In genomic region chr1:31335007-31335406, GRCh38 we compare ENCODE assay signal across 8 cellular contexts. TPM values are rescaled to one million over a fixed set of nuclear protein-coding genes. Genes with fewer than 3 reads are reported as not detected.
DNase-seq lines count a peak whose midpoint lies in the region; ATAC-seq and TF ChIP-seq lines count a peak whose summit lies in the region.

No MANE protein-coding gene starts in this region.

- CTCF ChIA-PET in mammary epithelial cell (lab: Charles Lee; ENCODE audit: low non-redundant PET) = no interaction called here

- H3K9me3 ChIP-seq in BE2C (no peaks in the 10 kb centered on the region), GM23248 (ENCODE audit: low read depth) (no peaks in the 10 kb centered on the region), mammary epithelial cell (replicated peaks; ENCODE audit: insufficient read depth, low read length) (no peaks in the 10 kb centered on the region)

- no TSS peak for BruUV-seq in mammary epithelial cell (replicated peaks; lab: Mats Ljungman, UMichigan)

- no peaks in the 10 kb centered on the region for H3F3A ChIP-seq in GM23248 (ENCODE audit: insufficient read depth)

- no peaks in the 10 kb centered on the region for H3K9me2 ChIP-seq in GM23248 (ENCODE audit: insufficient read depth)

- intact Hi-C loops in mammary epithelial cell (cut with micrococcal nuclease) = loop anchor here (1.0 to 2.0 kb wide), 3 partner anchors 38 to 173 kb away; partner anchors contain the start of genes SNRNP40 and ZCCHC17

- TF ChIP-seq CTCF in BE2C (IDR thresholded peaks at IDR 0.05; ENCODE audit: low read depth, low read length) = peak; percentile 67
- peak; percentile 50 to 72 for TF ChIP-seq CTCF in mammary epithelial cell (conservative IDR thresholded peaks at IDR 0.05 in 1 of 2, IDR thresholded peaks at IDR 0.05 in 1 of 2; ENCODE audit: extremely low read depth in 1 of 2, insufficient read depth in 1 of 2, low read depth in 1 of 2, low read length in 2 of 2)
- no peak for TF ChIP-seq CTCF in coronary artery (IDR thresholded peaks at IDR 0.05)

- H4K20me1 ChIP-seq in GM23248 (ENCODE audit: insufficient read depth) = 0 out of 2 replicates have a peak, but pooled peaks cover 4% of the 10 kb centered on the region
- H4K20me1 ChIP-seq in mammary epithelial cell (ENCODE audit: insufficient read depth, low read length) = no peaks in the 10 kb centered on the region

- no peaks in the 10 kb centered on the region for H3K79me2 ChIP-seq in GM23248 (ENCODE audit: insufficient read depth)
- H3K79me2 ChIP-seq in mammary epithelial cell (ENCODE audit: insufficient read depth, low read length) = no peaks in the 10 kb centered on the region

- H3K27me3 ChIP-seq in BE2C = no peaks in the 10 kb centered on the region
- no peaks in the 10 kb centered on the region for H3K27me3 ChIP-seq in GM23248 (replicated peaks; ENCODE audit: insufficient read depth)
- H3K27me3 ChIP-seq in mammary epithelial cell (ENCODE audit: insufficient read depth, low read length) = no peaks in the 10 kb centered on the region

- H3K36me3 ChIP-seq in BE2C = no peaks in the 10 kb centered on the region
- 0 out of 2 replicates have a peak, but pooled peaks cover 11% of the 10 kb centered on the region for H3K36me3 ChIP-seq in GM23248 (ENCODE audit: low read depth)
- peaks cover 5% of the 10 kb centered on the region for H3K36me3 ChIP-seq in mammary epithelial cell (ENCODE audit: insufficient read depth, low read length)

- no peak for ATAC-seq in GM18511 (IDR thresholded peaks at IDR 0.05; ENCODE audit: unreplicated experiment)

- H2AFZ ChIP-seq in GM23248 (no peak overlapping the region), mammary epithelial cell (ENCODE audit: low read depth, low read length) (no peak overlapping the region)

- H3K4me2 ChIP-seq in GM23248 (ENCODE audit: unreplicated experiment) (no peak overlapping the region), mammary epithelial cell (ENCODE audit: insufficient read depth, low read depth, low read length) (no peak overlapping the region)

- H3K4me3 ChIP-seq in BE2C (ENCODE audit: low read depth, low read length) (no peak overlapping the region), GM23248 (no peak overlapping the region), mammary epithelial cell (replicated peaks in 1 of 3; ENCODE audit: insufficient read depth in 1 of 3, low read depth in 2 of 3, low read length in 3 of 3) (no peak overlapping the region), coronary artery (no peak overlapping the region)

- H3K4me1 ChIP-seq in BE2C (no peaks in the 10 kb centered on the region), GM23248 (ENCODE audit: insufficient read depth) (no peaks in the 10 kb centered on the region), mammary epithelial cell (ENCODE audit: insufficient read depth, low read length) (no peaks in the 10 kb centered on the region)

- H3K9ac ChIP-seq in GM23248 = no peak overlapping the region
- H3K9ac ChIP-seq in mammary epithelial cell (ENCODE audit: insufficient read depth, low read length) = no peak overlapping the region

- H3K27ac ChIP-seq in GM23248 = no peak overlapping the region
- no peak overlapping the region for H3K27ac ChIP-seq in mammary epithelial cell (ENCODE audit: insufficient read depth, low read depth, low read length)
- no peak overlapping the region for H3K27ac ChIP-seq in coronary artery

- DNase-seq in BE2C = no peak
- DNase-seq in GM23248 = peak; percentile 63
- peak; percentile 4 for DNase-seq in NCI-H524 treated with DMSO at 0.1 percent for 48 hours (lab: John Stamatoyannopoulos, UW)
- DNase-seq in mammary epithelial cell = peak; percentile 37
- peak; percentile 67 for DNase-seq in medulla oblongata (ENCODE audit: extremely low spot score)
- DNase-seq in central memory CD4-positive, alpha-beta T cell = no peak
- no peak for DNase-seq in coronary artery (ENCODE audit: low spot score)

- in situ Hi-C loops in GM23248 (cut with MboI) = no loop called here
- in situ Hi-C loops in mammary epithelial cell (cut with MboI; ENCODE audit: low sequenced_read_pairs in 2 of 2) = loop anchor here (5.0 to 10.0 kb wide), 2 partner anchors 148 to 150 kb away; no protein-coding TSS in a partner anchor

- dilution Hi-C loops in mammary epithelial cell (cut with HindIII; ENCODE audit: low sequenced_read_pairs) = no loop called here

RNA-seq across cellular contexts. Expression of gene FABP3, which starts 37.9 kb away (rescaled TPM):
- 9.3 TPM for polyA plus RNA-seq in BE2C (2012; ENCODE audit: insufficient read depth, insufficient read length, low read depth)
- 0.51 and 2.1 TPM in 2 replicates for total RNA-seq in GM23248 (2014; rRNA removed; shearing (Covaris generic))
- polyA plus RNA-seq in GM23248 (2016; fragmentation: Nextera tagmentation; extraction: Ambion mirVana) (3.9 and 4.0 TPM in 2 replicates), mammary epithelial cell (0.24 TPM)
- total RNA-seq in mammary epithelial cell = under 1 TPM in 1 of 2 donors, not detected in 1; 0.33 TPM
- not detected for polyA minus RNA-seq in mammary epithelial cell

RNA-seq across cellular contexts. Expression of gene ZCCHC17, which starts 38.2 kb away (rescaled TPM):
- polyA plus RNA-seq in BE2C (2012; ENCODE audit: insufficient read depth, insufficient read length, low read depth) = 18.9 TPM
- 32.2 and 34.8 TPM in 2 replicates for total RNA-seq in GM23248 (2014; rRNA removed; shearing (Covaris generic))
- 65.6 and 66.8 TPM in 2 replicates for polyA plus RNA-seq in GM23248 (2016; fragmentation: Nextera tagmentation; extraction: Ambion mirVana)
- 10 to 100 TPM; 47.5 to 49.7 TPM for total RNA-seq in mammary epithelial cell
- 65.7 TPM for polyA plus RNA-seq in mammary epithelial cell
- polyA minus RNA-seq in mammary epithelial cell = 39.7 TPM

RNA-seq across cellular contexts. Expression of gene SNRNP40, which starts 38.4 kb away (rescaled TPM):
- polyA plus RNA-seq in BE2C (2012; ENCODE audit: insufficient read depth, insufficient read length, low read depth) = 57.2 TPM
- total RNA-seq in GM23248 (2014; rRNA removed; shearing (Covaris generic)) = 38.7 and 57.6 TPM in 2 replicates
- polyA plus RNA-seq in GM23248 (2016; fragmentation: Nextera tagmentation; extraction: Ambion mirVana) = 51.5 and 51.9 TPM in 2 replicates
- total RNA-seq in mammary epithelial cell = 10 to 100 TPM; 50.9 to 69.8 TPM
- polyA plus RNA-seq in mammary epithelial cell = 60.2 TPM
- polyA minus RNA-seq in mammary epithelial cell = 77.9 TPM

Comparison
In these comparisons a context has a peak if more than half of its experiments do, and no peak if none do; other contexts are left out.
1. DNase-seq: peak in GM23248 (single experiment), NCI-H524 treated with DMSO at 0.1 percent for 48 hours (single experiment), mammary epithelial cell (single experiment) and medulla oblongata (single experiment); none in BE2C (single experiment), central memory CD4-positive, alpha-beta T cell (single experiment) and coronary artery (single experiment).